Comparison of ENCODE assay signal across 40 cellular contexts in the genomic region with DNA sequence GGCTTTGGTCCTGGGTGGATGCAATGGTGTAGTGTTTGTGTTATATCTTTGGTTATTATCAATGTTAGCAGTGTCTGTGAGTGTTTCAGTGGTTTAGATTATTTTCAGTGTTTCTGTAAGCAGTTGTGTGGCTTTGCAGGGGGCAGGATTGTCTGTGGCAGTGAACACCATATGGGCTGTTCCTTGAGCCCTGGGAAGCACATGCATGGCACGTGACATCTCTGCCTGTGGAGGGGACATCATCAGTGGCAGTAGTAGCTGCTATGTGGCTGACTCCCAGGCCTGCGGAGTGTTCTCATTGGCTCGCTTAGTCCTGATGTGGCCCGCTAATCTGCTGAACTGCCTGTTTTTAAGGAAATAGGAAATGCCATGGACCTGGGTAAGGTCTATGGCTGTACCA.
"Had no signal": no experiment of that assay in that cellular context is flagged by ENCODE, and none has a peak within 500 bp of the region (broad histone marks: within the 10 kb centered on the region; RNA-seq: fewer than 3 reads in every experiment).

No MANE protein-coding gene starts in this region.

- H3K4me3 Mint-ChIP-seq: activated naive CD4-positive, alpha-beta T cell treated with anti-CD3 and anti-CD28 coated beads for 36 hours; activated naive CD4-positive, alpha-beta T cell treated with anti-CD3 and anti-CD28 coated beads, Interleukin-2, amount 10 ng/mL, durations not matched to agents 7 days and 5 days; activated naive CD4-positive, alpha-beta T cell treated with anti-CD3 and anti-CD28 coated beads, Interleukin-2, amount 50 U/mL, for 24 hours; activated naive CD8-positive, alpha-beta T cell; activated naive CD8-positive, alpha-beta T cell treated with anti-CD3 and anti-CD28 coated beads for 36 hours; activated naive CD8-positive, alpha-beta T cell treated with anti-CD3 and anti-CD28 coated beads, Interleukin-2, amount 10 ng/mL, durations not matched to agents 7 days and 5 days; activated naive CD8-positive, alpha-beta T cell treated with anti-CD3 and anti-CD28 coated beads, Interleukin-2, amount 50 U/mL, for 24 hours; activated T-cell treated with anti-CD3 and anti-CD28 coated beads, Interleukin-2, amount 50 U/mL, for 24 hours; activated T-cell treated with anti-CD3 and anti-CD28 coated beads, Interleukin-2, amount 50 U/mL, for 4 hours; activated T-cell treated with anti-CD3 and anti-CD28 coated beads, Interleukin-2, amount 50 U/mL, for 72 hours; activated T-helper 1 cell treated with anti-CD3 and anti-CD28 coated beads, Interleukin-12 subunit alpha, Interleukin-12 subunit beta, Interleukin-2, Interleukin-4 antibody, amounts not matched to agents 30 ng/mL and 10 ng/mL and 1 ng/mL, durations not matched to agents 14 hours and 24 hours and 36 hours; activated T-helper 17 cell treated with anti-CD3 and anti-CD28 coated beads, Interleukin-2, amount 50 U/mL, for 72 hours; brain; central memory CD8-positive, alpha-beta T cell had no signal

- H3K36me3 ChIP-seq: adrenal gland, ascending aorta, brain microvascular endothelial cell, breast epithelium, cardiac muscle cell had no signal

- FAIRE-seq: astrocyte, bronchial epithelial cell had no signal

- H3K4me1 ChIP-seq: adrenal gland, ascending aorta, breast epithelium had no signal

- ATAC-seq: activated naive CD4-positive, alpha-beta T cell treated with anti-CD3 and anti-CD28 coated beads, Interleukin-2, amount 50 U/mL, for 72 hours; activated naive CD8-positive, alpha-beta T cell treated with anti-CD3 and anti-CD28 coated beads, Interleukin-2, amount 50 U/mL, for 24 hours; activated T-cell treated with anti-CD3 and anti-CD28 coated beads, Interleukin-2, amount 50 U/mL, for 4 hours; activated T-cell treated with anti-CD3 and anti-CD28 coated beads, Interleukin-2, amount 50 U/mL, for 72 hours; activated T-helper 17 cell treated with anti-CD3 and anti-CD28 coated beads, Interleukin-2, amount 50 U/mL, for 72 hours; body of pancreas had no signal

- H3K4me3 ChIP-seq: adrenal gland, ascending aorta, body of pancreas, breast epithelium, cardiac muscle cell had no signal

- H3K27me3 ChIP-seq: adrenal gland, ascending aorta, body of pancreas, brain microvascular endothelial cell, breast epithelium, cardiac muscle cell had no signal

- DNase-seq: activated effector memory CD4-positive, alpha-beta T cell treated with anti-CD3 and anti-CD28 coated beads, Interleukin-2, amount 50 U/mL, for 16 hours; activated effector memory CD4-positive, alpha-beta T cell treated with Interleukin-2 at 50 U/mL for 16 hours; activated gamma-delta T cell; activated gamma-delta T cell treated with Interleukin-2 at 50 U/mL for 16 hours; activated naive CD4-positive, alpha-beta T cell; activated naive CD4-positive, alpha-beta T cell treated with anti-CD3 and anti-CD28 coated beads for 36 hours; activated naive CD4-positive, alpha-beta T cell treated with anti-CD3 and anti-CD28 coated beads, Interleukin-2, amount 10 ng/mL, durations not matched to agents 7 days and 5 days; activated naive CD4-positive, alpha-beta T cell treated with anti-CD3 and anti-CD28 coated beads, Interleukin-2, amount 50 U/mL, for 16 hours; activated naive CD4-positive, alpha-beta T cell treated with Interleukin-2 at 50 U/mL for 16 hours; activated naive CD8-positive, alpha-beta T cell treated with anti-CD3 and anti-CD28 coated beads for 36 hours; activated naive CD8-positive, alpha-beta T cell treated with anti-CD3 and anti-CD28 coated beads, Interleukin-2, amount 10 ng/mL, durations not matched to agents 7 days and 5 days; activated naive CD8-positive, alpha-beta T cell treated with anti-CD3 and anti-CD28 coated beads, Interleukin-2, amount 50 U/mL, for 24 hours; activated T-cell treated with anti-CD3 and anti-CD28 coated beads, Interleukin-2, amount 50 U/mL, for 1 hour; activated T-cell treated with anti-CD3 and anti-CD28 coated beads, Interleukin-2, amount 50 U/mL, for 24 hours; activated T-cell treated with anti-CD3 and anti-CD28 coated beads, Interleukin-2, amount 50 U/mL, for 4 hours; activated T-cell treated with anti-CD3 and anti-CD28 coated beads, Interleukin-2, amount 50 U/mL, for 48 hours; activated T-cell treated with anti-CD3 and anti-CD28 coated beads, Interleukin-2, amount 50 U/mL, for 72 hours; adrenal gland; amniotic stem cell; amygdala; anterior cingulate cortex; aorta; body of pancreas; brain microvascular endothelial cell; caudate nucleus; central memory CD4-positive, alpha-beta T cell; cerebellar nuclear complex had no signal

- H3K27ac ChIP-seq: adrenal gland, ascending aorta, body of pancreas, brain microvascular endothelial cell, breast epithelium, cardiac muscle cell had no signal

- H3K9me3 ChIP-seq: adrenal gland, body of pancreas, breast epithelium had no signal

- H3K9me3 Mint-ChIP-seq: activated naive CD4-positive, alpha-beta T cell treated with anti-CD3 and anti-CD28 coated beads, Interleukin-2, amount 50 U/mL, for 24 hours; activated naive CD8-positive, alpha-beta T cell treated with anti-CD3 and anti-CD28 coated beads, Interleukin-2, amount 10 ng/mL, durations not matched to agents 7 days and 5 days; activated T-cell treated with anti-CD3 and anti-CD28 coated beads, Interleukin-2, amount 50 U/mL, for 24 hours; activated T-helper 1 cell treated with anti-CD3 and anti-CD28 coated beads, Interleukin-12 subunit alpha, Interleukin-12 subunit beta, Interleukin-2, Interleukin-4 antibody, amounts not matched to agents 30 ng/mL and 10 ng/mL and 1 ng/mL, durations not matched to agents 14 hours and 24 hours and 36 hours; activated T-helper 2 cell treated with anti-CD3 and anti-CD28 coated beads, Interferon-gamma antibody, Interleukin-2, Interleukin-4, amounts not matched to agents 10 μg/mL and 5 μg/mL and 100 μg/mL, durations not matched to agents 14 hours and 24 hours and 36 hours had no signal

- H3K27me3 Mint-ChIP-seq: activated naive CD4-positive, alpha-beta T cell treated with anti-CD3 and anti-CD28 coated beads, Interleukin-2, amount 10 ng/mL, durations not matched to agents 7 days and 5 days; activated naive CD4-positive, alpha-beta T cell treated with anti-CD3 and anti-CD28 coated beads, Interleukin-2, amount 50 U/mL, for 24 hours; activated naive CD8-positive, alpha-beta T cell treated with anti-CD3 and anti-CD28 coated beads, Interleukin-2, amount 10 ng/mL, durations not matched to agents 7 days and 5 days; activated naive CD8-positive, alpha-beta T cell treated with anti-CD3 and anti-CD28 coated beads, Interleukin-2, amount 50 U/mL, for 24 hours; activated T-helper 17 cell treated with anti-CD3 and anti-CD28 coated beads, Interleukin-2, amount 50 U/mL, for 72 hours; central memory CD8-positive, alpha-beta T cell had no signal

- H3K27ac Mint-ChIP-seq: activated naive CD4-positive, alpha-beta T cell treated with anti-CD3 and anti-CD28 coated beads for 36 hours; activated naive CD4-positive, alpha-beta T cell treated with anti-CD3 and anti-CD28 coated beads, Interleukin-2, amount 10 ng/mL, durations not matched to agents 7 days and 5 days; activated naive CD4-positive, alpha-beta T cell treated with anti-CD3 and anti-CD28 coated beads, Interleukin-2, amount 50 U/mL, for 24 hours; activated naive CD4-positive, alpha-beta T cell treated with anti-CD3 and anti-CD28 coated beads, Interleukin-2, amount 50 U/mL, for 72 hours; activated naive CD8-positive, alpha-beta T cell; activated naive CD8-positive, alpha-beta T cell treated with anti-CD3 and anti-CD28 coated beads for 36 hours; activated naive CD8-positive, alpha-beta T cell treated with anti-CD3 and anti-CD28 coated beads, Interleukin-2, amount 10 ng/mL, durations not matched to agents 7 days and 5 days; activated naive CD8-positive, alpha-beta T cell treated with anti-CD3 and anti-CD28 coated beads, Interleukin-2, amount 50 U/mL, for 24 hours; activated T-cell treated with anti-CD3 and anti-CD28 coated beads, Interleukin-2, amount 50 U/mL, for 24 hours; activated T-cell treated with anti-CD3 and anti-CD28 coated beads, Interleukin-2, amount 50 U/mL, for 72 hours; activated T-helper 1 cell treated with anti-CD3 and anti-CD28 coated beads, Interleukin-12 subunit alpha, Interleukin-12 subunit beta, Interleukin-2, Interleukin-4 antibody, amounts not matched to agents 30 ng/mL and 10 ng/mL and 1 ng/mL, durations not matched to agents 14 hours and 24 hours and 36 hours; activated T-helper 17 cell treated with anti-CD3 and anti-CD28 coated beads, Interleukin-2, amount 50 U/mL, for 72 hours; activated T-helper 2 cell treated with anti-CD3 and anti-CD28 coated beads, Interferon-gamma antibody, Interleukin-2, Interleukin-4, amounts not matched to agents 10 μg/mL and 5 μg/mL and 100 μg/mL, durations not matched to agents 14 hours and 24 hours and 36 hours; brain had no signal

- H3K4me1 Mint-ChIP-seq: activated naive CD4-positive, alpha-beta T cell treated with anti-CD3 and anti-CD28 coated beads, Interleukin-2, amount 10 ng/mL, durations not matched to agents 7 days and 5 days; activated naive CD4-positive, alpha-beta T cell treated with anti-CD3 and anti-CD28 coated beads, Interleukin-2, amount 50 U/mL, for 24 hours; activated naive CD8-positive, alpha-beta T cell treated with anti-CD3 and anti-CD28 coated beads for 36 hours; activated naive CD8-positive, alpha-beta T cell treated with anti-CD3 and anti-CD28 coated beads, Interleukin-2, amount 10 ng/mL, durations not matched to agents 7 days and 5 days; activated naive CD8-positive, alpha-beta T cell treated with anti-CD3 and anti-CD28 coated beads, Interleukin-2, amount 50 U/mL, for 24 hours; activated T-helper 17 cell treated with anti-CD3 and anti-CD28 coated beads, Interleukin-2, amount 50 U/mL, for 72 hours; central memory CD8-positive, alpha-beta T cell had no signal
